Comparison of ENCODE assay signal across 8 cellular contexts in genomic region chr9:112750767-112751058, GRCh38. TPM values are rescaled to one million over a fixed set of nuclear protein-coding genes. Genes with fewer than 3 reads are reported as not detected.
DNase-seq lines count a peak whose midpoint lies in the region; ATAC-seq and TF ChIP-seq lines count a peak whose summit lies in the region.

No MANE protein-coding gene starts in this region.

- no peaks in the 10 kb centered on the region for H3K27me3 ChIP-seq in Peyer's patch
- H3K27me3 ChIP-seq in foreskin keratinocyte = no peaks in the 10 kb centered on the region

- TF ChIP-seq CTCF in Peyer's patch (IDR thresholded peaks at IDR 0.05) (no peak), foreskin keratinocyte (conservative IDR thresholded peaks at IDR 0.05) (no peak)

- peak in 1 of 2 donors; percentile 35 for TF ChIP-seq POLR2A in Peyer's patch (IDR thresholded peaks at IDR 0.05)

- ATAC-seq in GM18858 (IDR thresholded peaks at IDR 0.05; ENCODE audit: unreplicated experiment) (peak; percentile 29), foreskin keratinocyte (peak; percentile 32), HG03342 (IDR thresholded peaks at IDR 0.05; ENCODE audit: unreplicated experiment) (no peak), GM19463 (IDR thresholded peaks at IDR 0.05; ENCODE audit: unreplicated experiment) (no peak)

- H3K4me3 ChIP-seq in Peyer's patch (peak overlapping the region; percentile 89 to 94 (median 94)), skeletal muscle cell (ENCODE audit: low read depth, low read length) (peak overlapping the region; percentile 92)

- H3K27ac ChIP-seq in Peyer's patch (peak overlapping the region; percentile 79 to 91 (median 80)), foreskin keratinocyte (no peak overlapping the region)

- no peaks in the 10 kb centered on the region for H3K9me3 ChIP-seq in Peyer's patch

- no peaks in the 10 kb centered on the region for H3K36me3 ChIP-seq in Peyer's patch

- H3K4me1 ChIP-seq in Peyer's patch (peaks cover 0 to 44% (median 9%) of the 10 kb centered on the region in 4 donors), foreskin keratinocyte (peaks cover 22% of the 10 kb centered on the region)

- DNase-seq in Peyer's patch (peak in 1 of 3 donors; percentile 19), foreskin keratinocyte (no peak), skeletal muscle cell (ENCODE audit: low read depth) (no peak), NCI-H345 treated with DMSO at 0.1 percent for 48 hours (lab: John Stamatoyannopoulos, UW; ENCODE audit: unreplicated experiment) (no peak), cerebellar nuclear complex (lab: John Stamatoyannopoulos, UW) (no peak)

RNA-seq across cellular contexts. Expression of gene SNX30, which starts 0.2 kb away (rescaled TPM):
- 10 to 100 TPM; 18.2 to 46.4 (median 26.2) TPM for total RNA-seq in Peyer's patch
- 9.0 and 9.6 TPM in 2 replicates for total RNA-seq in foreskin keratinocyte
- 1.2 and 1.7 TPM in 2 replicates for polyA plus RNA-seq in foreskin keratinocyte

RNA-seq across cellular contexts. Expression of gene INIP, which starts 32.8 kb away (rescaled TPM):
- total RNA-seq in Peyer's patch (10 to 100 TPM; 15.0 to 24.0 (median 21.3) TPM), foreskin keratinocyte (14.0 and 14.9 TPM in 2 replicates)
- polyA plus RNA-seq in foreskin keratinocyte = 7.8 and 9.6 TPM in 2 replicates

Comparison
In these comparisons a context has a peak if more than half of its experiments do, and no peak if none do; other contexts are left out.
1. ATAC-seq: peak in GM18858 (single experiment) and foreskin keratinocyte (single experiment); none in HG03342 (single experiment) and GM19463 (single experiment).